ENCODE assay signal across 8 cellular contexts in genomic region chr1:182069028-182069466, GRCh38. TPM values are rescaled to one million over a fixed set of nuclear protein-coding genes. Genes with fewer than 3 reads are reported as not detected.
DNase-seq lines count a peak whose midpoint lies in the region; ATAC-seq and TF ChIP-seq lines count a peak whose summit lies in the region.

No MANE protein-coding gene starts in this region.

- no peaks in the 10 kb centered on the region for H4K20me1 ChIP-seq in MM.1S (ENCODE audit: insufficient read depth, low read length)

- H3K27me3 ChIP-seq in MM.1S (replicated peaks; ENCODE audit: insufficient read depth, low read length) (no peaks in the 10 kb centered on the region), colonic mucosa (no peaks in the 10 kb centered on the region), lung (ENCODE audit: control insufficient read depth, insufficient read depth) (peaks cover 2% of the 10 kb centered on the region)

- H3K36me3 ChIP-seq in MM.1S (replicated peaks; ENCODE audit: insufficient read depth, low read length) (no peaks in the 10 kb centered on the region), colonic mucosa (no peaks in the 10 kb centered on the region), lung (ENCODE audit: control insufficient read depth in 2 of 2, insufficient read depth in 2 of 2, low read length in 2 of 2) (no peaks in the 10 kb centered on the region)

- CTCF ChIA-PET in AG04449 (lab: Yijun Ruan, JAX) = interaction anchor here (2.1 to 3.6 kb wide), 3 partner anchors 11 to 15 kb away, joined by 7 to 17 read pairs (median 8); no protein-coding TSS in a partner anchor

- no peak overlapping the region for H3K4me2 ChIP-seq in MM.1S (ENCODE audit: low read depth, low read length)

- POLR2A ChIA-PET in AG04449 (lab: Yijun Ruan, JAX) = no interaction called here

- H3F3A ChIP-seq in MM.1S (ENCODE audit: insufficient read depth, low read length) = no peaks in the 10 kb centered on the region

- H3K4me3 ChIP-seq in AG04449 (ENCODE audit: low read depth, low read length) (no peak overlapping the region), MM.1S (ENCODE audit: low read length) (no peak overlapping the region), colonic mucosa (no peak overlapping the region), lung (no peak overlapping the region)

- no peak for DNase-seq in AG04449 (ENCODE audit: low read depth, low spot score)
- DNase-seq in MM.1S = peak; percentile 23
- peak; percentile 16 for DNase-seq in SHP77 treated with DMSO at 0.1 percent for 48 hours (lab: John Stamatoyannopoulos, UW)
- peak; percentile 67 for DNase-seq in colonic mucosa
- DNase-seq in lung (ENCODE audit: low spot score) = peak; percentile 61
- DNase-seq in ureter (ENCODE audit: low spot score) = peak; percentile 70

- H3K9me3 ChIP-seq in MM.1S (replicated peaks; ENCODE audit: insufficient read depth, low read length) (no peaks in the 10 kb centered on the region), colonic mucosa (no peaks in the 10 kb centered on the region), lung (ENCODE audit: control insufficient read depth in 2 of 2, insufficient read depth in 1 of 2, low read length in 1 of 2) (peaks cover 0 to 8% of the 10 kb centered on the region in 2 donors)

- H3K27ac ChIP-seq in MM.1S (ENCODE audit: low read length) (no peak overlapping the region), colonic mucosa (no peak overlapping the region), lung (ENCODE audit: low read depth in 1 of 2, low read length in 1 of 2) (no peak overlapping the region)

- H3K9me2 ChIP-seq in MM.1S (replicated peaks; ENCODE audit: insufficient read depth, low read length) = no peaks in the 10 kb centered on the region

- H3K4me1 ChIP-seq in MM.1S (ENCODE audit: low read length) (no peaks in the 10 kb centered on the region), colonic mucosa (no peaks in the 10 kb centered on the region), lung (ENCODE audit: control insufficient read depth in 2 of 2, insufficient read depth in 2 of 2, low read length in 2 of 2) (no peaks in the 10 kb centered on the region)

- intact Hi-C loops in colonic mucosa (cut with DNase I) = no loop called here

- H2AFZ ChIP-seq in MM.1S (ENCODE audit: low read length) = no peak overlapping the region

- ATAC-seq in GM18502 (IDR thresholded peaks at IDR 0.05; ENCODE audit: poor library complexity, unreplicated experiment) (peak; percentile 76), lung (ENCODE audit: insufficient read depth, low FRiP score) (no peak), GM19324 (IDR thresholded peaks at IDR 0.05; ENCODE audit: low FRiP score, unreplicated experiment) (no peak)

- WGBS in lung, 2 donors = 12 to 45% methylated on average over 11 of the region's 12 CpGs

- H3K79me2 ChIP-seq in MM.1S (ENCODE audit: low read length) = no peaks in the 10 kb centered on the region

- peak; percentile 71 for TF ChIP-seq CTCF in AG04449 (IDR thresholded peaks at IDR 0.05; ENCODE audit: insufficient read depth, low read length, missing control alignments)
- TF ChIP-seq CTCF in MM.1S (IDR thresholded peaks at IDR 0.05; ENCODE audit: low read length) = peak; percentile 64
- TF ChIP-seq CTCF in colonic mucosa (IDR thresholded peaks at IDR 0.05) = peak; percentile 70
- TF ChIP-seq CTCF in lung (IDR thresholded peaks at IDR 0.05; ENCODE audit: control extremely low read depth, extremely low read depth) = peak; percentile 32

- H3K9ac ChIP-seq in MM.1S (ENCODE audit: low read length) (no peak overlapping the region), colonic mucosa (ENCODE audit: low read depth in 2 of 2, low read length in 2 of 2) (no peak overlapping the region)

RNA-seq across cellular contexts. Expression of gene ZNF648, which starts 7.5 kb away (rescaled TPM):
- total RNA-seq in colonic mucosa = under 1 TPM in 1 of 2 donors, not detected in 1; 0.07 TPM
- under 1 TPM; 0.09 to 0.20 TPM for total RNA-seq in lung
- under 1 TPM in 1 of 2 donors, not detected in 1; 0.21 TPM for polyA plus RNA-seq in lung
- 0.23 TPM for total RNA-seq in ureter
